In the genomic region with DNA sequence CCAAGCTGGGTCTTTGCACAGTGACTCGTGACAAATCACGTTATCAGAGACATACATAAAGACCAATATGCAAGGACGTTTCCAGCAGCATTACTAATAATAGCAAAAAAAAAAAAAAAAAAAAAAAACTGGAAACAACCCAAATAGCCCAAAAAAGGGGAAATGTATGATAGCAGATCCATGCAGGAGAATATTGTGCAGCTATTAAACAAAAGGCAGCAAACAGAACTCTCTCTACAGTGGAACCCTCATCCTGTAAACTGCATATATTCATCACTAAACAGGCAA, we compare ENCODE assay signal across 18 cellular contexts. TPM values are rescaled to one million over a fixed set of nuclear protein-coding genes. Genes with fewer than 3 reads are reported as not detected.
DNase-seq lines count a peak whose midpoint lies in the region; ATAC-seq and TF ChIP-seq lines count a peak whose summit lies in the region.
"Had no signal": no experiment of that assay in that cellular context is flagged by ENCODE, and none has a peak within 500 bp of the region (broad histone marks: within the 10 kb centered on the region; RNA-seq: fewer than 3 reads in every experiment).

No MANE protein-coding gene starts in this region.

- H3K36me3 Mint-ChIP-seq in activated CD4-positive, alpha-beta T cell treated with anti-CD3 and anti-CD28 coated beads for 36 hours (ENCODE audit: low read depth) = no peaks in the 10 kb centered on the region
- no peaks in the 10 kb centered on the region for H3K36me3 Mint-ChIP-seq in IgD-negative memory B cell
- H3K36me3 Mint-ChIP-seq in activated naive CD8-positive, alpha-beta T cell treated with anti-CD3 and anti-CD28 coated beads for 36 hours = no peaks in the 10 kb centered on the region

- intact Hi-C loops in activated CD4-positive, alpha-beta T cell treated with anti-CD3 and anti-CD28 coated beads for 36 hours (cut with DNase I, micrococcal nuclease) = loop anchor here (1.0 to 2.0 kb wide), 5 partner anchors 38 to 141 kb away; a partner anchor contains a TSS

- H3K4me2 ChIP-seq in osteoblast (ENCODE audit: insufficient read depth, low read length) = peak overlapping the region; percentile 83
- H3K4me2 ChIP-seq: A549 had no signal

- H3K9me3 Mint-ChIP-seq in activated CD4-positive, alpha-beta T cell treated with anti-CD3 and anti-CD28 coated beads for 36 hours (ENCODE audit: low read depth) = no peaks in the 10 kb centered on the region
- H3K9me3 Mint-ChIP-seq in IgD-negative memory B cell = no peaks in the 10 kb centered on the region
- H3K9me3 Mint-ChIP-seq in activated naive CD8-positive, alpha-beta T cell treated with anti-CD3 and anti-CD28 coated beads for 36 hours = no peaks in the 10 kb centered on the region
- H3K9me3 Mint-ChIP-seq: HFFc6 had no signal

- H3K4me3 ChIP-seq in osteoblast (ENCODE audit: insufficient read depth, low read length) = no peak overlapping the region
- H3K4me3 ChIP-seq: A549 had no signal

- H3K27me3 Mint-ChIP-seq in activated CD4-positive, alpha-beta T cell treated with anti-CD3 and anti-CD28 coated beads for 36 hours = no peaks in the 10 kb centered on the region
- H3K27me3 Mint-ChIP-seq in IgD-negative memory B cell = no peaks in the 10 kb centered on the region
- no peaks in the 10 kb centered on the region for H3K27me3 Mint-ChIP-seq in activated naive CD8-positive, alpha-beta T cell treated with anti-CD3 and anti-CD28 coated beads for 36 hours

- no peaks in the 10 kb centered on the region for H3K27me3 ChIP-seq in osteoblast (ENCODE audit: insufficient read depth, low read length)
- H3K27me3 ChIP-seq: dorsolateral prefrontal cortex had no signal

- no peaks in the 10 kb centered on the region for H3K36me3 ChIP-seq in osteoblast (ENCODE audit: insufficient read depth, low read length)

- H2AFZ ChIP-seq in osteoblast (ENCODE audit: low read length) = no peak overlapping the region

- no peak for DNase-seq in activated CD4-positive, alpha-beta T cell treated with anti-CD3 and anti-CD28 coated beads for 36 hours
- DNase-seq in activated CD4-positive, alpha-beta T cell treated with anti-CD3 and anti-CD28 coated beads for 1 hour = no peak
- no peak for DNase-seq in activated naive CD8-positive, alpha-beta T cell treated with anti-CD3 and anti-CD28 coated beads for 36 hours
- DNase-seq in osteoblast (ENCODE audit: insufficient read length, low spot score, missing footprints) = no peak
- no peak for DNase-seq in stimulated activated CD4-positive, alpha-beta T cell treated with anti-CD3 and anti-CD28 coated beads, Interleukin-12 subunit alpha, Interleukin-12 subunit beta, amount 100 ng/mL, for 4 hours
- no peak for DNase-seq in SIG-M5 (lab: John Stamatoyannopoulos, UW)
- DNase-seq: Calu3, GDM1, HFFc6, hippocampal formation, NCI-H1436 treated with DMSO at 0.1 percent for 48 hours, NCI-H446 treated with DMSO at 0.1 percent for 48 hours, SHP77 had no signal

- H3K79me2 ChIP-seq in osteoblast (ENCODE audit: insufficient read depth, low read length) = no peaks in the 10 kb centered on the region

- H4K20me1 ChIP-seq in osteoblast (ENCODE audit: insufficient read depth, low read length) = no peaks in the 10 kb centered on the region

- H3K9me3 ChIP-seq in osteoblast (ENCODE audit: low read depth, low read length) = no peaks in the 10 kb centered on the region

- POLR2A ChIA-PET in activated CD4-positive, alpha-beta T cell treated with anti-CD3 and anti-CD28 coated beads for 36 hours (lab: Charles Lee) = interaction anchor here (0.5 to 1.3 kb wide), 3 partner anchors 8 to 808 kb away, joined by 3 to 7 read pairs (median 3); a partner anchor contains a TSS

- no peak for ATAC-seq in activated CD4-positive, alpha-beta T cell treated with anti-CD3 and anti-CD28 coated beads for 36 hours
- ATAC-seq in GM21447 (IDR thresholded peaks at IDR 0.05; ENCODE audit: unreplicated experiment) = no peak
- ATAC-seq: A549 had no signal

- peaks cover 61% of the 10 kb centered on the region for H3K4me1 Mint-ChIP-seq in activated CD4-positive, alpha-beta T cell treated with anti-CD3 and anti-CD28 coated beads for 36 hours
- peaks cover 58 to 63% (median 61%) of the 10 kb centered on the region in 3 donors for H3K4me1 Mint-ChIP-seq in IgD-negative memory B cell
- H3K4me1 Mint-ChIP-seq in activated naive CD8-positive, alpha-beta T cell treated with anti-CD3 and anti-CD28 coated beads for 36 hours = peaks cover 60% of the 10 kb centered on the region

- peaks cover 15% of the 10 kb centered on the region for H3K4me1 ChIP-seq in osteoblast (ENCODE audit: insufficient read depth, low read length)

- no peak for TF ChIP-seq CTCF in osteoblast (IDR thresholded peaks at IDR 0.05; ENCODE audit: extremely low read depth, low read depth, low read length)

- H3K27ac Mint-ChIP-seq in activated CD4-positive, alpha-beta T cell treated with anti-CD3 and anti-CD28 coated beads for 36 hours = peak overlapping the region; percentile 99
- peak overlapping the region in 2 of 3 donors; percentile 97 for H3K27ac Mint-ChIP-seq in IgD-negative memory B cell
- peak overlapping the region; percentile 97 for H3K27ac Mint-ChIP-seq in activated naive CD8-positive, alpha-beta T cell treated with anti-CD3 and anti-CD28 coated beads for 36 hours
- H3K27ac Mint-ChIP-seq: HFFc6, progenitor cell of endocrine pancreas had no signal

- CTCF ChIA-PET in activated CD4-positive, alpha-beta T cell treated with anti-CD3 and anti-CD28 coated beads for 36 hours (lab: Charles Lee) = interaction anchor here (0.6 to 1.8 kb wide), 12 partner anchors 10 to 507 kb away, joined by 3 to 10 read pairs (median 4); no protein-coding TSS in a partner anchor

- peak overlapping the region; percentile 65 for H3K27ac ChIP-seq in osteoblast (ENCODE audit: low read depth, low read length)
- H3K27ac ChIP-seq: A549 had no signal

- peak overlapping the region; percentile 74 for H3K4me3 Mint-ChIP-seq in activated CD4-positive, alpha-beta T cell treated with anti-CD3 and anti-CD28 coated beads for 36 hours
- H3K4me3 Mint-ChIP-seq in IgD-negative memory B cell = peak overlapping the region; percentile 37 to 90 (median 78)
- peak overlapping the region; percentile 69 for H3K4me3 Mint-ChIP-seq in activated naive CD8-positive, alpha-beta T cell treated with anti-CD3 and anti-CD28 coated beads for 36 hours
- H3K4me3 Mint-ChIP-seq: HFFc6 had no signal

RNA-seq across cellular contexts. Expression of a gene that starts 37.7 kb away (rescaled TPM):
- 10 to 100 TPM; 28.7 to 38.7 TPM for total RNA-seq in activated CD4-positive, alpha-beta T cell treated with anti-CD3 and anti-CD28 coated beads for 36 hours
- polyA plus RNA-seq in IgD-negative memory B cell = 25.5 TPM
- 10 to 100 TPM; 33.4 to 33.8 TPM for total RNA-seq in activated naive CD8-positive, alpha-beta T cell treated with anti-CD3 and anti-CD28 coated beads for 36 hours
- total RNA-seq in osteoblast = 68.4 and 77.2 TPM in 2 replicates
